Comparison of ENCODE assay signal across 8 cellular contexts in genomic region chr20:47487175-47487917, GRCh38. TPM values are rescaled to one million over a fixed set of nuclear protein-coding genes. Genes with fewer than 3 reads are reported as not detected.
DNase-seq lines count a peak whose midpoint lies in the region; ATAC-seq, FAIRE-seq and TF ChIP-seq lines count a peak whose summit lies in the region.

No MANE protein-coding gene starts in this region.

- no peaks in the 10 kb centered on the region for H3K9me3 Mint-ChIP-seq in mesothelial cell of epicardium

- peaks cover 15% of the 10 kb centered on the region for H3K4me1 Mint-ChIP-seq in mesothelial cell of epicardium

- peak overlapping the region; percentile 84 for H3K27ac Mint-ChIP-seq in mesothelial cell of epicardium

- peak; percentile 71 for ATAC-seq in GM21737 (IDR thresholded peaks at IDR 0.05; ENCODE audit: unreplicated experiment)

- H3K27me3 Mint-ChIP-seq in mesothelial cell of epicardium (ENCODE audit: low read depth), result no peaks in the 10 kb centered on the region

- DNase-seq in GM10266 (ENCODE audit: extremely low spot score), result peak; percentile 73
- DNase-seq in MV-4-11 (lab: John Stamatoyannopoulos, UW), result peak; percentile 89
- peak; percentile 58 for DNase-seq in activated T-cell treated with anti-CD3 and anti-CD28 coated beads for 48 hours (ENCODE audit: low read depth)
- no peak for DNase-seq in mesothelial cell of epicardium (ENCODE audit: low spot score in 2 of 2, unreplicated experiment in 2 of 2)
- no peak for DNase-seq in RCC 7860 (ENCODE audit: low spot score)
- no peak for DNase-seq in SW 1271 (lab: John Stamatoyannopoulos, UW)
- DNase-seq in NCI-H2171 treated with DMSO at 0.1 percent for 48 hours (lab: John Stamatoyannopoulos, UW), result no peak

- TF ChIP-seq CTCF in GM10266 (IDR thresholded peaks at IDR 0.05; ENCODE audit: control insufficient read depth, insufficient read depth, low read depth, missing control alignments) (no peak), mesothelial cell of epicardium (IDR thresholded peaks at IDR 0.05; ENCODE audit: unreplicated experiment) (no peak)

- no peaks in the 10 kb centered on the region for H3K36me3 Mint-ChIP-seq in mesothelial cell of epicardium

- H3K4me3 Mint-ChIP-seq in mesothelial cell of epicardium, result no peak overlapping the region

- FAIRE-seq in RCC 7860 (lab: Jason Lieb, UNC), result no peak

RNA-seq across cellular contexts. Expression of gene NCOA3, which starts 14.3 kb away (rescaled TPM):
- 45.9 to 49.8 TPM (median 47.1 TPM) in 3 replicates for total RNA-seq in mesothelial cell of epicardium

Comparison
In these comparisons a context has a peak if more than half of its experiments do, and no peak if none do; other contexts are left out.
1. DNase-seq: peak in GM10266 (single experiment), MV-4-11 (single experiment) and activated T-cell treated with anti-CD3 and anti-CD28 coated beads for 48 hours (single experiment); none in mesothelial cell of epicardium (0 of 2), RCC 7860 (single experiment), SW 1271 (0 of 2) and NCI-H2171 treated with DMSO at 0.1 percent for 48 hours (single experiment).